In the genomic region with DNA sequence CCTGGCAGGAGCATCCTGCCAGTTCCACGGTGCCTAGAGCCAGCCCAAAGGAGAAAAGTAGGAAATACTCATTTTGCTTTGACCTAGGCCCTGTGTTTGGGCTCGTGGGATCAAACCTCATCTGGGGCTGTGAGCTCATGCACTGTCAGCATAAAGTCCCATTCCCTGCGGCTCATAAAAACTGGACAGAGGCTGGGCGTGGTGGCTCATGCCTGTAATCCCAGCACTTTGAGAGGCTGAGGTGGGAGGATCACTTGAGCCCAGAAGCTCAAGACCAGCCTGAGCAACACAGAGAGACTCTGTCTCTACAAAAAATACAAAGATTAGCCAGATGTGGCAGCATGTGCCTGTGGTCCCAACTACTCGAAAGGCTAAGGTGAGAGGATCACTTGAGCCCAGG, we compare ENCODE assay signal across 31 cellular contexts. TPM values are rescaled to one million over a fixed set of nuclear protein-coding genes. Genes with fewer than 3 reads are reported as not detected.
A peak's percentile ranks its signal among the peaks of the same experiment; 100 is the strongest.
DNase-seq lines count a peak whose midpoint lies in the region; FAIRE-seq and TF ChIP-seq lines count a peak whose summit lies in the region.
"Had no signal": no experiment of that assay in that cellular context is flagged by ENCODE, and none has a peak within 500 bp of the region (broad histone marks: within the 10 kb centered on the region; RNA-seq: fewer than 3 reads in every experiment).

No MANE protein-coding gene starts in this region.

- DNase-seq in GM23248 (peak; percentile 45), RWPE1 (ENCODE audit: low spot score) (no peak), hepatocyte (ENCODE audit: low spot score) (no peak), small intestine (peak; percentile 92), NK-92 (lab: John Stamatoyannopoulos, UW; ENCODE audit: unreplicated experiment) (no peak), hippocampal formation (lab: John Stamatoyannopoulos, UW) (no peak), NCI-H2227 (lab: John Stamatoyannopoulos, UW; ENCODE audit: unreplicated experiment) (no peak), KBM-7 (no peak)
- DNase-seq: activated CD4-positive, alpha-beta T cell treated with anti-CD3 and anti-CD28 coated beads for 4 hours; activated CD8-positive, alpha-beta memory T cell treated with anti-CD3 and anti-CD28 coated beads for 24 hours; activated naive CD4-positive, alpha-beta T cell treated with anti-CD3 and anti-CD28 coated beads for 36 hours; activated T-cell treated with anti-CD3 and anti-CD28 coated beads, Interleukin-2, amount 50 U/mL, for 4 hours; amygdala; CD4-positive, CD25-positive, alpha-beta regulatory T cell; EL; endodermal cell; KG1; kidney glomerular epithelial cell; mammary epithelial cell; naive thymus-derived CD4-positive, alpha-beta T cell; NCI-H146; NCI-H2171; NCI-H526 treated with DMSO at 0.1 percent for 48 hours; T-helper 17 cell; tibial artery had no signal

- no peak overlapping the region for H2AFZ ChIP-seq in GM23248
- H2AFZ ChIP-seq in hepatocyte, result no peak overlapping the region
- H2AFZ ChIP-seq: parathyroid adenoma had no signal

- no peak for FAIRE-seq in small intestine (lab: Jason Lieb, UNC)

- H3K27me3 ChIP-seq in GM23248 (replicated peaks; ENCODE audit: insufficient read depth), result no peaks in the 10 kb centered on the region
- no peaks in the 10 kb centered on the region for H3K27me3 ChIP-seq in hepatocyte
- no peaks in the 10 kb centered on the region for H3K27me3 ChIP-seq in small intestine (ENCODE audit: control insufficient read depth in 2 of 2, insufficient read depth in 2 of 2, low read length in 2 of 2)
- H3K27me3 ChIP-seq: tibial artery had no signal

- H3K36me3 ChIP-seq in GM23248 (ENCODE audit: low read depth) (no peaks in the 10 kb centered on the region), hepatocyte (replicated peaks; ENCODE audit: insufficient read depth, low read depth) (no peaks in the 10 kb centered on the region), small intestine (ENCODE audit: control insufficient read depth in 2 of 2, insufficient read depth in 2 of 2, low read length in 2 of 2) (no peaks in the 10 kb centered on the region)
- H3K36me3 ChIP-seq: tibial artery had no signal

- H3K27ac ChIP-seq in GM23248, result no peak overlapping the region
- peak overlapping the region; percentile 53 for H3K27ac ChIP-seq in RWPE1
- H3K27ac ChIP-seq in hepatocyte, result peak overlapping the region; percentile 51
- H3K27ac ChIP-seq in small intestine (ENCODE audit: low read depth in 1 of 2, low read length in 1 of 2), result peak overlapping the region; percentile 93 to 99
- H3K27ac ChIP-seq: coronary artery, parathyroid adenoma, SK-N-MC, tibial artery had no signal

- H3K4me3 ChIP-seq in GM23248 (no peak overlapping the region), hepatocyte (no peak overlapping the region), small intestine (ENCODE audit: low read depth in 1 of 2, low read length in 2 of 2) (no peak overlapping the region)
- H3K4me3 ChIP-seq: coronary artery, SK-N-MC, tibial artery had no signal

- H3K79me2 ChIP-seq in GM23248 (ENCODE audit: insufficient read depth) (peaks cover 93% of the 10 kb centered on the region), hepatocyte (peaks cover 93% of the 10 kb centered on the region)

- H3K9me2 ChIP-seq in GM23248 (ENCODE audit: insufficient read depth) (no peaks in the 10 kb centered on the region), hepatocyte (replicated peaks; ENCODE audit: insufficient read depth) (no peaks in the 10 kb centered on the region)

- WGBS in GM23248 (ENCODE audit: low coverage in 1 of 2, low lambda C conversion rate in 2 of 2, missing lambda C conversion rate in 2 of 2), 2 experiments, result 46 to 56% methylated on average over 5 of the region's 5 CpGs
- 68% methylated on average over 5 of the region's 5 CpGs for WGBS in hepatocyte (ENCODE audit: low lambda C conversion rate, missing lambda C conversion rate)
- WGBS in small intestine, 3 donors, result 30 to 67% (median 50%) methylated on average over 5 of the region's 5 CpGs

- POLR2A ChIA-PET in RWPE1 (lab: Yijun Ruan, JAX; ENCODE audit: low non-redundant PET), result no interaction called here

- peaks cover 6% of the 10 kb centered on the region; the same call in 1 of the 2 replicates for H3F3A ChIP-seq in GM23248 (ENCODE audit: insufficient read depth)

- peak overlapping the region; percentile 40; the same call in 1 of the 2 replicates for H3K9ac ChIP-seq in GM23248
- H3K9ac ChIP-seq: parathyroid adenoma had no signal

- H3K4me2 ChIP-seq in GM23248 (ENCODE audit: unreplicated experiment), result no peak overlapping the region
- H3K4me2 ChIP-seq in hepatocyte, result no peak overlapping the region

- peaks cover 24% of the 10 kb centered on the region for H3K4me1 ChIP-seq in GM23248 (ENCODE audit: insufficient read depth)
- peaks cover 39% of the 10 kb centered on the region for H3K4me1 ChIP-seq in hepatocyte (ENCODE audit: insufficient read depth)
- H3K4me1 ChIP-seq in small intestine (ENCODE audit: control insufficient read depth in 2 of 2, insufficient read depth in 1 of 2, low read depth in 1 of 2, low read length in 1 of 2), result peaks cover 12 to 29% of the 10 kb centered on the region in 2 donors

- TF ChIP-seq CTCF in RWPE1 (conservative IDR thresholded peaks at IDR 0.05; ENCODE audit: low read depth), result no peak
- TF ChIP-seq CTCF in hepatocyte (IDR thresholded peaks at IDR 0.05; ENCODE audit: poor library complexity), result no peak

- H4K20me1 ChIP-seq in GM23248 (ENCODE audit: insufficient read depth), result peaks cover 3% of the 10 kb centered on the region
- H4K20me1 ChIP-seq in hepatocyte (ENCODE audit: insufficient read depth, poor library complexity, severe bottlenecking), result peaks cover 100% of the 10 kb centered on the region

- H3K9me3 ChIP-seq in GM23248 (ENCODE audit: low read depth), result no peaks in the 10 kb centered on the region
- H3K9me3 ChIP-seq in hepatocyte (ENCODE audit: low read depth), result no peaks in the 10 kb centered on the region
- no peaks in the 10 kb centered on the region for H3K9me3 ChIP-seq in small intestine (ENCODE audit: control insufficient read depth, low read depth)
- H3K9me3 ChIP-seq: tibial artery had no signal

- CTCF ChIA-PET in RWPE1 (lab: Yijun Ruan, JAX), result interaction anchor here (0.7 to 1.6 kb wide), 3 partner anchors 25 to 47 kb away, joined by 4 to 5 read pairs (median 4); a partner anchor contains a TSS

- in situ Hi-C loops in GM23248 (cut with MboI), result no loop called here
- in situ Hi-C loops in KBM-7 (cut with MboI; ENCODE audit: low pct_unique_long_range_greater_than_20kb, low sequenced_read_pairs), result no loop called here

RNA-seq across cellular contexts. Expression of a gene that starts 17.9 kb away (rescaled TPM):
- total RNA-seq in GM23248 (2014; rRNA removed; shearing (Covaris generic)), result 112 and 166 TPM in 2 replicates
- 135 and 140 TPM in 2 replicates for polyA plus RNA-seq in GM23248 (2016; fragmentation: Nextera tagmentation; extraction: Ambion mirVana)
- total RNA-seq in hepatocyte, result 115 and 157 TPM in 2 replicates
- 223 and 232 TPM in 2 replicates for polyA plus RNA-seq in hepatocyte
- 100 to 1,000 TPM; 120 to 158 (median 154) TPM for polyA plus RNA-seq in small intestine

RNA-seq across cellular contexts. Expression of a gene that starts 20.3 kb away (rescaled TPM):
- total RNA-seq in GM23248 (2014; rRNA removed; shearing (Covaris generic)), result not detected in 2 replicates
- polyA plus RNA-seq in GM23248 (2016; fragmentation: Nextera tagmentation; extraction: Ambion mirVana) (not detected in 2 replicates), hepatocyte (0.93 and 2.3 TPM in 2 replicates), small intestine (under 1 TPM in 1 of 3 donors, not detected in 2; 0.10 TPM)
- 1.9 TPM in 1 of 2 replicates, not detected in the other for total RNA-seq in hepatocyte
- total RNA-seq: activated naive CD4-positive, alpha-beta T cell treated with anti-CD3 and anti-CD28 coated beads for 36 hours; activated T-cell treated with anti-CD3 and anti-CD28 coated beads, Interleukin-2, amount 50 U/mL, for 4 hours; CD4-positive, CD25-positive, alpha-beta regulatory T cell; endodermal cell; fibroblast of lung; mammary epithelial cell; naive thymus-derived CD4-positive, alpha-beta T cell; RPMI7951; sciatic nerve; T-helper 17 cell had no signal
- polyA plus RNA-seq: CD4-positive, CD25-positive, alpha-beta regulatory T cell; fibroblast of lung; mammary epithelial cell; naive thymus-derived CD4-positive, alpha-beta T cell had no signal

RNA-seq across cellular contexts. Expression of a gene that starts 32.1 kb away (rescaled TPM):
- total RNA-seq in GM23248 (2014; rRNA removed; shearing (Covaris generic)), result not detected in 2 replicates
- polyA plus RNA-seq in GM23248 (2016; fragmentation: Nextera tagmentation; extraction: Ambion mirVana) (0.19 and 0.36 TPM in 2 replicates), hepatocyte (2.3 and 4.2 TPM in 2 replicates), small intestine (100 to 1,000 TPM in 2 of 3 donors, 10 to 100 TPM in 1; 93.7 to 166 (median 129) TPM)
- total RNA-seq in hepatocyte, result 0.93 and 1.6 TPM in 2 replicates
- total RNA-seq: CD4-positive, CD25-positive, alpha-beta regulatory T cell; fibroblast of lung; RPMI7951; T-helper 17 cell had no signal
- polyA plus RNA-seq: CD4-positive, CD25-positive, alpha-beta regulatory T cell; naive thymus-derived CD4-positive, alpha-beta T cell had no signal

RNA-seq across cellular contexts. Expression of a gene that starts 46.8 kb away (rescaled TPM):
- total RNA-seq in GM23248 (2014; rRNA removed; shearing (Covaris generic)), result 9.6 and 10.9 TPM in 2 replicates
- 9.2 and 9.6 TPM in 2 replicates for polyA plus RNA-seq in GM23248 (2016; fragmentation: Nextera tagmentation; extraction: Ambion mirVana)
- total RNA-seq in hepatocyte, result 1.9 and 5.9 TPM in 2 replicates
- 10.0 and 10.6 TPM in 2 replicates for polyA plus RNA-seq in hepatocyte
- 1 to 10 TPM in 2 of 3 donors, not detected in 1; 1.9 to 5.3 TPM for polyA plus RNA-seq in small intestine
- total RNA-seq: CD4-positive, CD25-positive, alpha-beta regulatory T cell had no signal
- polyA plus RNA-seq: naive thymus-derived CD4-positive, alpha-beta T cell had no signal

Comparison
In these comparisons a context has a peak if more than half of its experiments do, and no peak if none do; other contexts are left out.
1. DNase-seq: peak in GM23248 (single experiment) and small intestine (single experiment); none in RWPE1 (single experiment), hepatocyte (single experiment), NK-92 (single experiment), hippocampal formation (0 of 2), NCI-H2227 (single experiment) and KBM-7 (single experiment).
2. RNA of a gene that starts 32.1 kb away (polyA plus RNA-seq): 93.7 to 166 TPM in small intestine; 2.3 to 4.2 TPM in hepatocyte and 0.19 to 0.36 TPM in GM23248; every median in the first group is over 10 times any median in the second.